In genomic region chr3:83946045-83946444, GRCh38 we compare ENCODE assay signal across 24 cellular contexts.
"Had no signal": no experiment of that assay in that cellular context is flagged by ENCODE, and none has a peak within 500 bp of the region (broad histone marks: within the 10 kb centered on the region; RNA-seq: fewer than 3 reads in every experiment).

No MANE protein-coding gene starts in this region.

- H3K4me2 ChIP-seq: smooth muscle cell had no signal

- H3K9me3 ChIP-seq: colonic mucosa, lower lobe of right lung, uterus had no signal

- ATAC-seq: activated CD8-positive, alpha-beta T cell treated with anti-CD3 and anti-CD28 coated beads for 36 hours; effector memory CD8-positive, alpha-beta T cell; left colon; lower lobe of right lung; sciatic nerve; stimulated activated naive B cell treated with anti-CD40 and anti-IgM and Interleukin-4, amounts not matched to agents 10 μg/mL and 1 μg/mL and 100 μg/mL, for 72 hours had no signal

- H3K36me3 ChIP-seq: colonic mucosa, esophagus squamous epithelium, heart left ventricle, lower lobe of right lung, uterus, WERI-Rb-1 had no signal

- H3K4me3 ChIP-seq: colonic mucosa, dorsolateral prefrontal cortex, esophagus squamous epithelium, heart left ventricle, lower lobe of right lung, smooth muscle cell, uterus had no signal

- H3K27ac ChIP-seq: colonic mucosa, dorsolateral prefrontal cortex, esophagus squamous epithelium, heart left ventricle, lower lobe of right lung, uterus, WERI-Rb-1 had no signal

- H3K4me1 ChIP-seq: colonic mucosa, esophagus squamous epithelium, lower lobe of right lung, uterus had no signal

- H3K27me3 ChIP-seq: colonic mucosa, dorsolateral prefrontal cortex, esophagus squamous epithelium, heart left ventricle, uterus had no signal

- DNase-seq: activated CD4-positive, alpha-beta T cell treated with anti-CD3 and anti-CD28 coated beads, Interleukin-2, amount 10 ng/mL, durations not matched to agents 7 days and 5 days; activated CD4-positive, CD25-positive, alpha-beta regulatory T cell treated with anti-CD3 and anti-CD28 coated beads, Interleukin-2, amount 50 U/mL, for 72 hours; activated CD8-positive, alpha-beta T cell treated with anti-CD3 and anti-CD28 coated beads for 36 hours; activated gamma-delta T cell treated with Interleukin-2 at 50 U/mL for 16 hours; aorta; colonic mucosa; dorsolateral prefrontal cortex; effector memory CD8-positive, alpha-beta T cell; esophagus squamous epithelium; heart left ventricle; islet precursor cell; left colon; lower lobe of right lung; naive B cell; nucleus accumbens; stimulated activated CD4-positive, alpha-beta T cell treated with anti-CD3 and anti-CD28 coated beads, Interleukin-15, amount 100 ng/mL, for 24 hours; stimulated activated CD4-positive, alpha-beta T cell treated with anti-CD3 and anti-CD28 coated beads, Interleukin-2, amount 100 ng/mL, for 48 hours; stimulated activated CD8-positive, alpha-beta memory T cell treated with anti-CD3 and anti-CD28 coated beads, Interleukin-4, amount 100 ng/mL, for 48 hours; stimulated activated naive B cell treated with anti-CD40 and anti-IgM and Interleukin-4, amounts not matched to agents 10 μg/mL and 1 μg/mL and 100 μg/mL, for 72 hours; trophoblast cell; uterus had no signal
